In the genomic region with DNA sequence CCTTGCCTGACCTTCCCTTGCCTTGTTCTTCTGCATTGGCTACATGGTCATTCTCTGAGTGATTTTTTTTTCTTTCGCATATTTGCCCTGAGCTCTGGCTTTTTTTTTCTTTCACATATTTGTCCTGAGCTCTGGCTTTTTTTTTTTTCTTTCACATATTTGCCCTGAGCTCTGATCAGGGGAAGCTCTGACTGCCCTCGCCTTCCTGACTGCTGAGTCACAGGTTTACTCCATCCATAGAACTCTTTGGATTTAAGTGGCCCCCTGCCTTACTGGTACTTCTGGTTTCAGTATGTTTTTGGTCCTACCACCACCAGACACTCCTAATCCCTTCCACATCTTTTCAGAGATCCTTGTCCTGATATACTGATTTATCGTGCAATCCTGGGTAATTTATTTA, we compare ENCODE assay signal across 11 cellular contexts.
DNase-seq lines count a peak whose midpoint lies in the region; ATAC-seq, FAIRE-seq and TF ChIP-seq lines count a peak whose summit lies in the region.
"Had no signal": no experiment of that assay in that cellular context is flagged by ENCODE, and none has a peak within 500 bp of the region (broad histone marks: within the 10 kb centered on the region; RNA-seq: fewer than 3 reads in every experiment).

No MANE protein-coding gene starts in this region.

- no peak for TF ChIP-seq EP300 in A549 (IDR thresholded peaks at IDR 0.05)

- CTCF ChIA-PET in A549 (lab: Yijun Ruan, JAX) = interaction anchor here (1.3 kb wide), 1 partner anchor 14 kb away, joined by 3 read pairs; no protein-coding TSS in a partner anchor

- TF ChIP-seq RAD21 in A549 (conservative IDR thresholded peaks at IDR 0.05 in 1 of 2, IDR thresholded peaks at IDR 0.05 in 1 of 2) = no peak

- POLR2A ChIA-PET in A549 (lab: Yijun Ruan, JAX) = no interaction called here

- DNase-seq in A549 (ENCODE audit: low read depth in 1 of 2, low spot score in 1 of 2) (peak; percentile 2 to 27), HT1080 (ENCODE audit: low read depth) (peak; percentile 93), cardiac fibroblast (ENCODE audit: low read depth in 2 of 2) (peak; percentile 91 to 93), left lung (peak in 1 of 2 donors; percentile 52), COLO668 (lab: John Stamatoyannopoulos, UW; ENCODE audit: unreplicated experiment) (no peak), globus pallidus (ENCODE audit: low spot score) (no peak)
- DNase-seq: ovary had no signal

- H3K4me1 ChIP-seq in A549 (peaks cover 13% of the 10 kb centered on the region), left lung (peaks cover 0 to 10% of the 10 kb centered on the region in 2 donors)

- H3K27ac ChIP-seq in A549 (peak overlapping the region; percentile 32 to 49; a peak in 4 of 6 replicates), left lung (no peak overlapping the region)
- H3K27ac ChIP-seq: BLaER1, ovary had no signal

- peak overlapping the region; percentile 58 for H3K4me2 ChIP-seq in A549
- H3K4me2 ChIP-seq: BLaER1 had no signal

- TF ChIP-seq CTCF in A549 (IDR thresholded peaks at IDR 0.05) = no peak
- no peak for TF ChIP-seq CTCF in cardiac fibroblast (IDR thresholded peaks at IDR 0.05; ENCODE audit: low read depth, low read length)
- no peak for TF ChIP-seq CTCF in left lung (IDR thresholded peaks at IDR 0.05)

- TF ChIP-seq POLR2A in A549 (IDR thresholded peaks at IDR 0.05; ENCODE audit: low read length) = no peak

- H3K27me3 ChIP-seq in left lung = no peaks in the 10 kb centered on the region
- H3K27me3 ChIP-seq: BLaER1, esophagus muscularis mucosa, ovary had no signal

- H3K4me3 ChIP-seq in A549 = no peak overlapping the region
- H3K4me3 ChIP-seq in cardiac fibroblast (replicated peaks in 1 of 2; ENCODE audit: low read depth in 2 of 2, low read length in 2 of 2) = no peak overlapping the region
- H3K4me3 ChIP-seq in left lung = no peak overlapping the region
- H3K4me3 ChIP-seq: BLaER1, esophagus muscularis mucosa, ovary had no signal

- ATAC-seq in A549 (peak; percentile 76 to 87; a peak in 5 of 6 replicates), left lung (peak; percentile 91), GM18520 (IDR thresholded peaks at IDR 0.05; ENCODE audit: unreplicated experiment) (no peak), HG03159 (IDR thresholded peaks at IDR 0.05; ENCODE audit: unreplicated experiment) (no peak)

- H3K9me3 ChIP-seq in A549 (no peaks in the 10 kb centered on the region), left lung (no peaks in the 10 kb centered on the region)
- H3K9me3 ChIP-seq: BLaER1, esophagus muscularis mucosa, ovary had no signal

- intact Hi-C loops in left lung (cut with DNase I) = loop anchor here in 1 of 2 donors (10.0 kb wide), 1 partner anchor 115 kb away; no protein-coding TSS in a partner anchor

- WGBS in A549 (ENCODE audit: missing lambda C conversion rate) = 24% methylated on average over 3 of the region's 3 CpGs

- H3K36me3 ChIP-seq in left lung = no peaks in the 10 kb centered on the region
- H3K36me3 ChIP-seq: BLaER1, esophagus muscularis mucosa, ovary had no signal

- no peak for FAIRE-seq in A549 (lab: Jason Lieb, UNC)

TF ChIP-seq in A549, 52 proteins besides CTCF, POLR2A, EP300 and RAD21:
- no peak for TF ChIP-seq SREBF2 (IDR thresholded peaks at IDR 0.05)
- TF ChIP-seq EHF (CRISPR knock-in tag; IDR thresholded peaks at IDR 0.05) = no peak
- TF ChIP-seq, protein P1, sequence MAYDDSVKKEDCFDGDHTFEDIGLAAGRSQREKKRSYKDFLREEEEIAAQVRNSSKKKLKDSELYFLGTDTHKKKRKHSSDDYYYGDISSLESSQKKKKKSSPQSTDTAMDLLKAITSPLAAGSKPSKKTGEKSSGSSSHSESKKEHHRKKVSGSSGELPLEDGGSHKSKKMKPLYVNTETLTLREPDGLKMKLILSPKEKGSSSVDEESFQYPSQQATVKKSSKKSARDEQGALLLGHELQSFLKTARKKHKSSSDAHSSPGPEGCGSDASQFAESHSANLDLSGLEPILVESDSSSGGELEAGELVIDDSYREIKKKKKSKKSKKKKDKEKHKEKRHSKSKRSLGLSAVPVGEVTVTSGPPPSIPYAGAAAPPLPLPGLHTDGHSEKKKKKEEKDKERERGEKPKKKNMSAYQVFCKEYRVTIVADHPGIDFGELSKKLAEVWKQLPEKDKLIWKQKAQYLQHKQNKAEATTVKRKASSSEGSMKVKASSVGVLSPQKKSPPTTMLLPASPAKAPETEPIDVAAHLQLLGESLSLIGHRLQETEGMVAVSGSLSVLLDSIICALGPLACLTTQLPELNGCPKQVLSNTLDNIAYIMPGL (CRISPR knock-in tag; IDR thresholded peaks at IDR 0.05; ENCODE audit: borderline replicate concordance) = no peak
- TF ChIP-seq RCOR1 (IDR thresholded peaks at IDR 0.05; ENCODE audit: low read depth, low read length) = no peak
- no peak for TF ChIP-seq ZSCAN20 (CRISPR knock-in tag; IDR thresholded peaks at IDR 0.05)
- TF ChIP-seq JUN (IDR thresholded peaks at IDR 0.05) = no peak
- TF ChIP-seq, protein P2, sequence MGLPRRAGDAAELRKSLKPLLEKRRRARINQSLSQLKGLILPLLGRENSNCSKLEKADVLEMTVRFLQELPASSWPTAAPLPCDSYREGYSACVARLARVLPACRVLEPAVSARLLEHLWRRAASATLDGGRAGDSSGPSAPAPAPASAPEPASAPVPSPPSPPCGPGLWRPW (IDR thresholded peaks at IDR 0.05) = no peak

Comparison
In these comparisons a context has a peak if more than half of its experiments do, and no peak if none do; other contexts are left out.
1. ATAC-seq: peak in A549 (2 of 2) and left lung (single experiment); none in GM18520 (single experiment) and HG03159 (single experiment).
2. DNase-seq: peak in A549 (2 of 2), HT1080 (single experiment) and cardiac fibroblast (2 of 2); none in COLO668 (single experiment) and globus pallidus (single experiment).
3. H3K27ac ChIP-seq: peak in A549 (2 of 2); none in left lung (0 of 2).